In the genomic region with DNA sequence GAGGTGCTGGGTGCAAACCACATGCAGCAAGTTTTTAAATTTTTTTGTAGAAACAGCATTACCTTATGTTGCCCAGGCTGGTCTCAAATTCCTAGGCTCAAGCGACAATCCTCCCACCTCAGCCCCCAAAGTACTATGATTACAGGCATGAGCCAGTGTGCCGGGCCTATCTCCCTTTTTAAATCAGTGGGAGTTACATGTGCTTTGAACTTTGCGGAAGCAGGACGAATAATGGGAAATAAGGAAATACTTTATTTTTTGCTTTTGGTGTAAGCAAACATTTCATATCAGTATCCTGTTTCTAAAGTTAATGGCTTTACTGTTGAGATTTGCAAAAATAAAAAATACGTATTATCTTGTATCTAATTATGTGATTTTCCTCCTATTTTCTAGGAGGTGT, we compare ENCODE assay signal across 24 cellular contexts.
"Had no signal": no experiment of that assay in that cellular context is flagged by ENCODE, and none has a peak within 500 bp of the region (broad histone marks: within the 10 kb centered on the region; RNA-seq: fewer than 3 reads in every experiment).

No MANE protein-coding gene starts in this region.

- H3K27me3 Mint-ChIP-seq: memory B cell; naive thymus-derived CD8-positive, alpha-beta T cell; stimulated activated naive CD8-positive, alpha-beta T cell treated with anti-CD3 and anti-CD28 coated beads, Interleukin-15, amount 100 ng/mL, for 72 hours; type B pancreatic cell had no signal

- H3K4me3 ChIP-seq: coronary artery, heart right ventricle, lung, right lobe of liver, thyroid gland had no signal

- H3K9me3 ChIP-seq: heart right ventricle, right lobe of liver, thyroid gland had no signal

- H3K27ac Mint-ChIP-seq: memory B cell; mesothelial cell of epicardium; nephron progenitor cell; stimulated activated naive CD8-positive, alpha-beta T cell treated with anti-CD3 and anti-CD28 coated beads, Interleukin-15, amount 100 ng/mL, for 72 hours; type B pancreatic cell had no signal

- DNase-seq: dermis blood vessel endothelial cell; effector memory CD4-positive, alpha-beta T cell; foreskin fibroblast; glutamatergic neuron; heart right ventricle; hypothalamus; immature natural killer cell; islet precursor cell; kidney glomerular epithelial cell; naive thymus-derived CD8-positive, alpha-beta T cell; nephron progenitor cell; nucleus accumbens; right lobe of liver; small intestine; stimulated activated CD4-positive, alpha-beta T cell treated with anti-CD3 and anti-CD28 coated beads, Interleukin-15, amount 100 ng/mL, for 24 hours; stimulated activated CD4-positive, alpha-beta T cell treated with anti-CD3 and anti-CD28 coated beads, Interleukin-2, amount 100 ng/mL, for 48 hours; stimulated activated naive CD4-positive, alpha-beta T cell; stimulated activated naive CD8-positive, alpha-beta T cell treated with anti-CD3 and anti-CD28 coated beads, Interleukin-15, amount 100 ng/mL, for 72 hours; thyroid gland had no signal

- H3K27ac ChIP-seq: right lobe of liver, thyroid gland had no signal

- H3K9me3 Mint-ChIP-seq: immature natural killer cell; memory B cell; mesothelial cell of epicardium; naive thymus-derived CD8-positive, alpha-beta T cell; nephron progenitor cell; stimulated activated naive CD8-positive, alpha-beta T cell treated with anti-CD3 and anti-CD28 coated beads, Interleukin-15, amount 100 ng/mL, for 72 hours; type B pancreatic cell had no signal

- ATAC-seq: heart right ventricle; naive thymus-derived CD8-positive, alpha-beta T cell; stimulated activated naive CD8-positive, alpha-beta T cell treated with anti-CD3 and anti-CD28 coated beads, Interleukin-15, amount 100 ng/mL, for 72 hours had no signal

- H3K27me3 ChIP-seq: heart right ventricle, right lobe of liver, thyroid gland had no signal

- H3K4me3 Mint-ChIP-seq: immature natural killer cell; memory B cell; mesothelial cell of epicardium; nephron progenitor cell; stimulated activated naive CD8-positive, alpha-beta T cell treated with anti-CD3 and anti-CD28 coated beads, Interleukin-15, amount 100 ng/mL, for 72 hours; type B pancreatic cell had no signal
